8 cellular contexts compared by ENCODE assay signal in genomic region chr17:48892940-48893645, GRCh38. TPM values are rescaled to one million over a fixed set of nuclear protein-coding genes. Genes with fewer than 3 reads are reported as not detected.
DNase-seq lines count a peak whose midpoint lies in the region; ATAC-seq and TF ChIP-seq lines count a peak whose summit lies in the region.

No MANE protein-coding gene starts in this region.

- H3K4me1 ChIP-seq in stomach = peaks cover 17 to 29% (median 25%) of the 10 kb centered on the region in 4 donors

- H3K9me3 ChIP-seq in stomach = no peaks in the 10 kb centered on the region

- peaks cover 5 to 7% of the 10 kb centered on the region in 2 donors for H3K36me3 Mint-ChIP-seq in activated T-cell treated with anti-CD3 and anti-CD28 coated beads, Interleukin-2, amount 50 U/mL, for 72 hours (ENCODE audit: insufficient read depth in 2 of 2)

- H3K4me3 ChIP-seq in iPS-11a (ENCODE audit: low read depth, low read length) (peak overlapping the region; percentile 93), stomach (peak overlapping the region; percentile 64 to 92 (median 78))

- H3K27ac Mint-ChIP-seq in activated T-cell treated with anti-CD3 and anti-CD28 coated beads, Interleukin-2, amount 50 U/mL, for 72 hours = peak overlapping the region; percentile 93

- peaks cover 11 to 39% (median 38%) of the 10 kb centered on the region in 4 donors for H3K36me3 ChIP-seq in stomach

- TF ChIP-seq CTCF in stomach (IDR thresholded peaks at IDR 0.05) (no peak), GM10266 (IDR thresholded peaks at IDR 0.05; ENCODE audit: control insufficient read depth, insufficient read depth, low read depth, missing control alignments) (no peak)

- peak; percentile 73 for DNase-seq in activated effector memory CD4-positive, alpha-beta T cell treated with anti-CD3 and anti-CD28 coated beads, Interleukin-2, amount 50 U/mL, for 16 hours
- DNase-seq in activated effector memory CD4-positive, alpha-beta T cell treated with Interleukin-2 at 50 U/mL for 16 hours = no peak
- DNase-seq in activated T-cell treated with anti-CD3 and anti-CD28 coated beads, Interleukin-2, amount 50 U/mL, for 72 hours = no peak
- DNase-seq in stomach (no peak), GM10266 (ENCODE audit: extremely low spot score) (no peak), NCI-H187 (lab: John Stamatoyannopoulos, UW) (no peak), NCI-H524 treated with DMSO at 0.1 percent for 48 hours (lab: John Stamatoyannopoulos, UW) (no peak)

- ATAC-seq in activated T-cell treated with anti-CD3 and anti-CD28 coated beads, Interleukin-2, amount 50 U/mL, for 72 hours (replicated peaks in 1 of 2) = no peak

- peak overlapping the region; percentile 94 to 96 for H3K4me3 Mint-ChIP-seq in activated T-cell treated with anti-CD3 and anti-CD28 coated beads, Interleukin-2, amount 50 U/mL, for 72 hours

- no peaks in the 10 kb centered on the region for H3K27me3 Mint-ChIP-seq in activated T-cell treated with anti-CD3 and anti-CD28 coated beads, Interleukin-2, amount 50 U/mL, for 72 hours (ENCODE audit: low read depth)

- no peak for TF ChIP-seq EP300 in stomach (IDR thresholded peaks at IDR 0.05)

- 0 to 2% (median 1%) methylated on average over 15 to 24 of the region's 24 CpGs for WGBS in stomach, 5 donors

- intact Hi-C loops in stomach (cut with DNase I; ENCODE audit: low total_unique reads) = no loop called here

- peak in 1 of 4 donors; percentile 1 for TF ChIP-seq POLR2A in stomach (IDR thresholded peaks at IDR 0.05)

- no peaks in the 10 kb centered on the region for H3K9me3 Mint-ChIP-seq in activated T-cell treated with anti-CD3 and anti-CD28 coated beads, Interleukin-2, amount 50 U/mL, for 72 hours

- H3K4me1 Mint-ChIP-seq in activated T-cell treated with anti-CD3 and anti-CD28 coated beads, Interleukin-2, amount 50 U/mL, for 72 hours (ENCODE audit: low read depth) = peaks cover 59% of the 10 kb centered on the region

- peak overlapping the region; percentile 82 to 90 (median 85) for H3K27ac ChIP-seq in stomach

- no peaks in the 10 kb centered on the region for H3K27me3 ChIP-seq in stomach

RNA-seq across cellular contexts. Expression of gene ATP5MC1, which starts 0.5 kb away (rescaled TPM):
- total RNA-seq in activated T-cell treated with anti-CD3 and anti-CD28 coated beads, Interleukin-2, amount 50 U/mL, for 72 hours = 10 to 100 TPM; 45.9 to 52.9 TPM
- 100 to 1,000 TPM in 3 of 5 donors, 10 to 100 TPM in 2; 19.4 to 298 (median 140) TPM for total RNA-seq in stomach
- 100 to 1,000 TPM; 247 to 449 (median 337) TPM for polyA plus RNA-seq in stomach

RNA-seq across cellular contexts. Expression of gene UBE2Z, which starts 15.1 kb away (rescaled TPM):
- total RNA-seq in activated T-cell treated with anti-CD3 and anti-CD28 coated beads, Interleukin-2, amount 50 U/mL, for 72 hours = 100 to 1,000 TPM; 133 to 191 TPM
- total RNA-seq in stomach = 10 to 100 TPM; 28.1 to 55.6 (median 36.2) TPM
- polyA plus RNA-seq in stomach = 10 to 100 TPM; 30.2 to 43.4 (median 38.8) TPM

RNA-seq across cellular contexts. Expression of gene SNF8, which starts 51.5 kb away (rescaled TPM):
- 10 to 100 TPM; 54.7 to 54.8 TPM for total RNA-seq in activated T-cell treated with anti-CD3 and anti-CD28 coated beads, Interleukin-2, amount 50 U/mL, for 72 hours
- 10 to 100 TPM; 18.7 to 53.6 (median 41.3) TPM for total RNA-seq in stomach
- polyA plus RNA-seq in stomach = 100 to 1,000 TPM; 145 to 160 (median 149) TPM
